In genomic region chr5:35016179-35017056, GRCh38 we compare ENCODE assay signal across 17 cellular contexts. TPM values are rescaled to one million over a fixed set of nuclear protein-coding genes. Genes with fewer than 3 reads are reported as not detected.
DNase-seq lines count a peak whose midpoint lies in the region; ATAC-seq and TF ChIP-seq lines count a peak whose summit lies in the region.
"Had no signal": no experiment of that assay in that cellular context is flagged by ENCODE, and none has a peak within 500 bp of the region (broad histone marks: within the 10 kb centered on the region; RNA-seq: fewer than 3 reads in every experiment).

No MANE protein-coding gene starts in this region.

- DNase-seq in MV-4-11 (lab: John Stamatoyannopoulos, UW) (peak; percentile 64), NCI-H2171 (lab: John Stamatoyannopoulos, UW) (no peak), Right ventricle myocardium inferior (ENCODE audit: missing footprints) (no peak), hypothalamus (lab: John Stamatoyannopoulos, UW) (no peak)
- DNase-seq: activated naive CD4-positive, alpha-beta T cell treated with Interleukin-2 at 50 U/mL for 16 hours; body of pancreas; dorsolateral prefrontal cortex; lower lobe of right lung; NCI-H2081; stimulated activated CD4-positive, alpha-beta T cell treated with anti-CD3 and anti-CD28 coated beads, Interleukin-2, amount 100 ng/mL, for 48 hours had no signal

- ATAC-seq in GM18858 (IDR thresholded peaks at IDR 0.05; ENCODE audit: unreplicated experiment) (peak; percentile 63), GM19463 (IDR thresholded peaks at IDR 0.05; ENCODE audit: unreplicated experiment) (peak; percentile 96), HG02938 (IDR thresholded peaks at IDR 0.05; ENCODE audit: unreplicated experiment) (peak; percentile 80), GM18505 (IDR thresholded peaks at IDR 0.05; ENCODE audit: unreplicated experiment) (no peak), Right ventricle myocardium inferior (no peak)
- ATAC-seq: body of pancreas, lower lobe of right lung had no signal

- intact Hi-C loops in Right ventricle myocardium inferior (cut with DNase I) = no loop called here

- TF ChIP-seq POLR2A in GM18505 (IDR thresholded peaks at IDR 0.05; ENCODE audit: borderline replicate concordance, extremely low read depth, insufficient read depth, insufficient read length) = no peak

RNA-seq across cellular contexts. Expression of gene AGXT2, which starts 31.3 kb away (rescaled TPM):
- total RNA-seq in Right ventricle myocardium inferior = not detected
- total RNA-seq: activated CD8-positive, alpha-beta memory T cell treated with anti-CD3 and anti-CD28 coated beads for 36 hours; body of pancreas; dorsolateral prefrontal cortex; lower lobe of right lung; natural killer cell treated with Interleukin-12 subunit alpha and Interleukin-12 subunit beta and Interleukin-15 and Interleukin-18, amount 100 ng/mL, for 72 hours; ureter had no signal

Comparison
In these comparisons a context has a peak if more than half of its experiments do, and no peak if none do; other contexts are left out.
1. ATAC-seq: peak in GM18858 (single experiment), GM19463 (single experiment) and HG02938 (single experiment); none in GM18505 (single experiment) and Right ventricle myocardium inferior (single experiment).